25 cellular contexts compared by ENCODE assay signal in the genomic region with DNA sequence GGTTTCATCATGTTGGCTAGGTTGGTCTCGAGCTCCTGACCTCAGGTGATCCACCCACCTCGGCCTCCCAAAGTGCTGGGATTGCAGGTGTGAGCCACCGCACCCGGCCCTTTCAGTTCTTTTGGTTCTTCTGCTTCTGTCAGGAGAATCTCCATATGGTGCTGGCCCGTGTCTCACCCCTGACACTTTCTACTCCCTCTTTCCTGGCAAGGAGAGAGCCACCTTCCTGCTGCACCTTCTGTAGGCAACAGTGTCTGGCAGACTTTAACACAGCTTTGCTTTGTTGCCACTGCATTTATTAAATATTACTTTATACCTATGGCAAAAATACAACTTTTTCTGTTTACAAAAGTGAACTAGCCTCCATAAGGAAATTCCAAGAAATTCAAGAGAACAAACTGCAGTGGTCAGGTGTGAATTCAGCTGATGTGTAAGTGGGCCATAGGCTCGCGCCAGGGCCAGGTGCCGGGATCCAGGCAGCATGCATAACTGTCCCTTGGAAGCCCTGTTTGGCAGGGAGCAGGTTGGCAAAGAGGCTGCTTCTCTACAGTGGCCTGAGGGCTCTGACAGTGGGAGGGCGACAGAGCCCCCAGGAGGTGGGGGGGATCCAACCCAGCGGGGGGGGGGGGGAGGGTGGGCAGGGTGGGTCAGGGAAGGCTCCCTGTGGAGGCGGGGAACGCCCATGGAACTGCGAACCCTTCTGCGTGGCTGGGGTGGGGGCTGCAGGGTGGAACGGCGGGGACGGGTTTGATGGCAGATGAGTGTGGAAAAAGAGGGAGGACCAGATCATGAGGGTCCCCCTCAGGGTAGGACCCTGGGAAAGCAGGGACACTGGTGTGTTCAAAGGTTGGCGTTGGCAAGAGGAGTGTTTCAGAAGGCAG. TPM values are rescaled to one million over a fixed set of nuclear protein-coding genes. Genes with fewer than 3 reads are reported as not detected.
DNase-seq lines count a peak whose midpoint lies in the region; ATAC-seq and TF ChIP-seq lines count a peak whose summit lies in the region.
"Had no signal": no experiment of that assay in that cellular context is flagged by ENCODE, and none has a peak within 500 bp of the region (broad histone marks: within the 10 kb centered on the region; RNA-seq: fewer than 3 reads in every experiment).

No MANE protein-coding gene starts in this region.

- no peak overlapping the region for H3K18ac ChIP-seq in trophoblast cell (ENCODE audit: low read length)

- H3K27ac Mint-ChIP-seq in T-helper 2 cell treated with Interferon-gamma antibody and Interleukin-4, amounts not matched to agents 5 μg/mL and 100 μg/mL, for 36 hours = peak overlapping the region; percentile 37
- peak overlapping the region; percentile 69; the same call in 1 of the 2 replicates for H3K27ac Mint-ChIP-seq in WTC11
- H3K27ac Mint-ChIP-seq in effector memory CD8-positive, alpha-beta T cell = peak overlapping the region; percentile 47 to 78
- peak overlapping the region; percentile 16 for H3K27ac Mint-ChIP-seq in stimulated activated effector memory CD8-positive, alpha-beta T cell treated with anti-CD3 and anti-CD28 coated beads, Interleukin-12 subunit alpha, Interleukin-12 subunit beta, amount 100 ng/mL, for 72 hours
- H3K27ac Mint-ChIP-seq: activated CD4-positive, alpha-beta T cell treated with anti-CD3 and anti-CD28 coated beads for 36 hours had no signal

- H3K79me2 ChIP-seq in trophoblast cell (ENCODE audit: control insufficient read depth, insufficient read depth, low read length, poor library complexity) = no peaks in the 10 kb centered on the region
- H3K79me2 ChIP-seq: parathyroid adenoma had no signal

- no peak overlapping the region for H4K12ac ChIP-seq in trophoblast cell (ENCODE audit: low read depth, low read length)

- no peak overlapping the region for H3K4me2 ChIP-seq in trophoblast cell (ENCODE audit: low read length)
- H3K4me2 ChIP-seq: KMS-11 had no signal

- H3K9me3 Mint-ChIP-seq in T-helper 2 cell treated with Interferon-gamma antibody and Interleukin-4, amounts not matched to agents 5 μg/mL and 100 μg/mL, for 36 hours = no peaks in the 10 kb centered on the region
- no peaks in the 10 kb centered on the region for H3K9me3 Mint-ChIP-seq in WTC11
- H3K9me3 Mint-ChIP-seq in effector memory CD8-positive, alpha-beta T cell = no peaks in the 10 kb centered on the region
- no peaks in the 10 kb centered on the region for H3K9me3 Mint-ChIP-seq in stimulated activated effector memory CD8-positive, alpha-beta T cell treated with anti-CD3 and anti-CD28 coated beads, Interleukin-12 subunit alpha, Interleukin-12 subunit beta, amount 100 ng/mL, for 72 hours
- H3K9me3 Mint-ChIP-seq: CD8-positive, alpha-beta memory T cell had no signal

- H3K9me3 ChIP-seq in trophoblast cell (ENCODE audit: insufficient read depth, low read depth, low read length) (peaks cover 1% of the 10 kb centered on the region), testis (no peaks in the 10 kb centered on the region)
- H3K9me3 ChIP-seq: body of pancreas, stomach, tibial nerve had no signal

- TF ChIP-seq POLR2A in testis (IDR thresholded peaks at IDR 0.05) = no peak

- H3K27ac ChIP-seq in trophoblast cell (ENCODE audit: low read depth, low read length) (no peak overlapping the region), testis (no peak overlapping the region)
- H3K27ac ChIP-seq: 22Rv1, body of pancreas, KMS-11, parathyroid adenoma, stomach had no signal

- H3K36me3 Mint-ChIP-seq in T-helper 2 cell treated with Interferon-gamma antibody and Interleukin-4, amounts not matched to agents 5 μg/mL and 100 μg/mL, for 36 hours (ENCODE audit: low read depth) = peaks cover 37% of the 10 kb centered on the region
- H3K36me3 Mint-ChIP-seq in WTC11 = peaks cover 31% of the 10 kb centered on the region
- H3K36me3 Mint-ChIP-seq in effector memory CD8-positive, alpha-beta T cell (ENCODE audit: insufficient read depth) = peaks cover 54% of the 10 kb centered on the region
- H3K36me3 Mint-ChIP-seq in stimulated activated effector memory CD8-positive, alpha-beta T cell treated with anti-CD3 and anti-CD28 coated beads, Interleukin-12 subunit alpha, Interleukin-12 subunit beta, amount 100 ng/mL, for 72 hours = peaks cover 100% of the 10 kb centered on the region

- no peak overlapping the region for H3K9ac ChIP-seq in trophoblast cell (ENCODE audit: low read length)
- H3K9ac ChIP-seq: KMS-11, parathyroid adenoma had no signal

- no peak overlapping the region for H2BK5ac ChIP-seq in trophoblast cell (ENCODE audit: low read depth, low read length, poor library complexity)

- H2AK5ac ChIP-seq in trophoblast cell (ENCODE audit: low read length) = no peak overlapping the region

- no peaks in the 10 kb centered on the region for H3K79me1 ChIP-seq in trophoblast cell (ENCODE audit: low read length)

- no peak overlapping the region for H4K91ac ChIP-seq in trophoblast cell (ENCODE audit: low read depth, low read length)

- no peak overlapping the region for H2BK120ac ChIP-seq in trophoblast cell (ENCODE audit: insufficient read depth, low read length, poor library complexity)

- H2BK12ac ChIP-seq in trophoblast cell (ENCODE audit: low read length) = no peak overlapping the region

- H2AFZ ChIP-seq in trophoblast cell (ENCODE audit: insufficient read depth, low read length, poor library complexity) = no peak overlapping the region
- H2AFZ ChIP-seq: parathyroid adenoma had no signal

- H3K4ac ChIP-seq in trophoblast cell (ENCODE audit: low read depth, low read length) = no peak overlapping the region

- no CpG with 5 or more reads among the region's 18 CpGs for WGBS in trophoblast cell (ENCODE audit: extremely low coverage, insufficient coverage, insufficient read length)
- WGBS in testis, 2 donors = 90 to 92% methylated on average over 16 to 18 of the region's 18 CpGs

- no peak overlapping the region for H3K4me3 ChIP-seq in trophoblast cell (ENCODE audit: low read depth, low read length)
- no peak overlapping the region for H3K4me3 ChIP-seq in testis
- H3K4me3 ChIP-seq: body of pancreas, stomach, tibial nerve had no signal

- POLR2A ChIA-PET in WTC11 (lab: Charles Lee) = interaction anchor here (0.6 to 0.7 kb wide), 2 partner anchors 11 to 18 kb away, joined by 4 read pairs; no protein-coding TSS in a partner anchor

- no peaks in the 10 kb centered on the region for H3K27me3 Mint-ChIP-seq in T-helper 2 cell treated with Interferon-gamma antibody and Interleukin-4, amounts not matched to agents 5 μg/mL and 100 μg/mL, for 36 hours (ENCODE audit: low read depth)
- H3K27me3 Mint-ChIP-seq in WTC11 (ENCODE audit: low read depth) = no peaks in the 10 kb centered on the region
- no peaks in the 10 kb centered on the region for H3K27me3 Mint-ChIP-seq in effector memory CD8-positive, alpha-beta T cell
- H3K27me3 Mint-ChIP-seq: activated CD4-positive, alpha-beta T cell treated with anti-CD3 and anti-CD28 coated beads for 36 hours; CD8-positive, alpha-beta memory T cell had no signal

- no peak overlapping the region for H3K14ac ChIP-seq in trophoblast cell (ENCODE audit: low read length)

- H3K36me3 ChIP-seq in trophoblast cell (ENCODE audit: control insufficient read depth in 1 of 2, insufficient read depth in 2 of 2, low read length in 2 of 2) (peaks cover 38 to 51% of the 10 kb centered on the region in 2 experiments), testis (ENCODE audit: low read depth, missing control alignments) (no peaks in the 10 kb centered on the region)

- H3K4me3 Mint-ChIP-seq in T-helper 2 cell treated with Interferon-gamma antibody and Interleukin-4, amounts not matched to agents 5 μg/mL and 100 μg/mL, for 36 hours = no peak overlapping the region
- no peak overlapping the region for H3K4me3 Mint-ChIP-seq in WTC11
- H3K4me3 Mint-ChIP-seq in effector memory CD8-positive, alpha-beta T cell = no peak overlapping the region
- H3K4me3 Mint-ChIP-seq in stimulated activated effector memory CD8-positive, alpha-beta T cell treated with anti-CD3 and anti-CD28 coated beads, Interleukin-12 subunit alpha, Interleukin-12 subunit beta, amount 100 ng/mL, for 72 hours = no peak overlapping the region
- H3K4me3 Mint-ChIP-seq: activated CD4-positive, alpha-beta T cell treated with anti-CD3 and anti-CD28 coated beads for 36 hours; CD8-positive, alpha-beta memory T cell had no signal

- H4K8ac ChIP-seq in trophoblast cell (ENCODE audit: low read depth, low read length) = no peak overlapping the region

- H3K4me1 ChIP-seq in trophoblast cell (ENCODE audit: control insufficient read depth in 1 of 2, insufficient read depth in 2 of 2, low read length in 2 of 2) = no peaks in the 10 kb centered on the region
- peaks cover 3% of the 10 kb centered on the region for H3K4me1 ChIP-seq in testis
- H3K4me1 ChIP-seq: body of pancreas, parathyroid adenoma, tibial nerve had no signal

- H3K27me3 ChIP-seq in trophoblast cell (ENCODE audit: insufficient read depth, low read length) = no peaks in the 10 kb centered on the region
- no peaks in the 10 kb centered on the region for H3K27me3 ChIP-seq in testis
- H3K27me3 ChIP-seq: body of pancreas, stomach, tibial nerve had no signal

- no peaks in the 10 kb centered on the region for H3K4me1 Mint-ChIP-seq in T-helper 2 cell treated with Interferon-gamma antibody and Interleukin-4, amounts not matched to agents 5 μg/mL and 100 μg/mL, for 36 hours (ENCODE audit: low read depth)
- no peaks in the 10 kb centered on the region for H3K4me1 Mint-ChIP-seq in WTC11
- peaks cover 0 to 3% of the 10 kb centered on the region in 2 donors for H3K4me1 Mint-ChIP-seq in effector memory CD8-positive, alpha-beta T cell (ENCODE audit: low read depth in 2 of 2)
- peaks cover 8% of the 10 kb centered on the region for H3K4me1 Mint-ChIP-seq in stimulated activated effector memory CD8-positive, alpha-beta T cell treated with anti-CD3 and anti-CD28 coated beads, Interleukin-12 subunit alpha, Interleukin-12 subunit beta, amount 100 ng/mL, for 72 hours
- H3K4me1 Mint-ChIP-seq: activated CD4-positive, alpha-beta T cell treated with anti-CD3 and anti-CD28 coated beads for 36 hours; CD8-positive, alpha-beta memory T cell had no signal

- intact Hi-C loops in testis (cut with DNase I; ENCODE audit: low total_unique reads) = no loop called here

- CTCF ChIA-PET in WTC11 (lab: Charles Lee) = interaction anchor here (1.4 to 3.6 kb wide), 7 partner anchors 14 to 261 kb away, joined by 4 to 25 read pairs (median 7); no protein-coding TSS in a partner anchor

- ATAC-seq in WTC11 = no peak
- ATAC-seq in effector memory CD8-positive, alpha-beta T cell (replicated peaks) = no peak
- no peak for ATAC-seq in stimulated activated effector memory CD8-positive, alpha-beta T cell treated with anti-CD3 and anti-CD28 coated beads, Interleukin-12 subunit alpha, Interleukin-12 subunit beta, amount 100 ng/mL, for 72 hours
- ATAC-seq: activated CD4-positive, alpha-beta T cell treated with anti-CD3 and anti-CD28 coated beads for 36 hours; body of pancreas; Panc1; right cardiac atrium had no signal

- H3K23ac ChIP-seq in trophoblast cell (ENCODE audit: low read length) = no peak overlapping the region

- TF ChIP-seq CTCF in WTC11 (IDR thresholded peaks at IDR 0.05) = no peak
- TF ChIP-seq CTCF in testis (IDR thresholded peaks at IDR 0.05) = no peak

- no peak for DNase-seq in T-helper 2 cell treated with Interferon-gamma antibody and Interleukin-4, amounts not matched to agents 5 μg/mL and 100 μg/mL, for 36 hours (ENCODE audit: low spot score)
- DNase-seq in T-helper 2 cell (no peak), WTC11 (ENCODE audit: low spot score) (no peak), trophoblast cell (no peak), testis (no peak)
- DNase-seq in effector memory CD8-positive, alpha-beta T cell = no peak
- DNase-seq in stimulated activated effector memory CD8-positive, alpha-beta T cell treated with anti-CD3 and anti-CD28 coated beads, Interleukin-12 subunit alpha, Interleukin-12 subunit beta, amount 100 ng/mL, for 72 hours (ENCODE audit: low spot score in 2 of 2) = no peak
- no peak for DNase-seq in activated CD4-positive, alpha-beta T cell treated with anti-CD3 and anti-CD28 coated beads, Interleukin-2, amount 50 U/mL, for 1 hour
- DNase-seq: activated CD4-positive, alpha-beta T cell treated with anti-CD3 and anti-CD28 coated beads for 36 hours; body of pancreas; CD8-positive, alpha-beta memory T cell; effector memory CD4-positive, alpha-beta T cell; GF-D8; GOT3; NCI-H1436 treated with DMSO at 0.1 percent for 48 hours; NCI-H510A; right cardiac atrium; SIG-M5; stimulated activated CD4-positive, alpha-beta T cell treated with anti-CD3 and anti-CD28 coated beads, Interleukin-15, amount 100 ng/mL, for 24 hours; stomach had no signal

RNA-seq across cellular contexts. Expression of a gene that starts 21.1 kb away (rescaled TPM):
- total RNA-seq in WTC11 (2021) (20.4 to 31.8 TPM (median 31.1 TPM) in 3 replicates), testis (10 to 100 TPM; 44.3 to 45.6 TPM)
- 73.2 and 80.7 TPM in 2 replicates for polyA plus RNA-seq in trophoblast cell (2013)
- polyA plus RNA-seq in testis (ENCODE audit: insufficient read depth, low read depth, low replicate concordance) = 152 TPM

RNA-seq across cellular contexts. Expression of a gene that starts 51.0 kb away (rescaled TPM):
- total RNA-seq in WTC11 (2021) = 487 to 511 TPM (median 503 TPM) in 3 replicates
- polyA plus RNA-seq in trophoblast cell (2013) = 506 and 531 TPM in 2 replicates
- 100 to 1,000 TPM; 413 to 414 TPM for total RNA-seq in testis
- polyA plus RNA-seq in testis (ENCODE audit: insufficient read depth, low read depth, low replicate concordance) = 1,132 TPM

Comparison
In these comparisons a context has a peak if more than half of its experiments do, and no peak if none do; other contexts are left out.
1. H3K27ac Mint-ChIP-seq: peak in every context shown above with its lines; median percentile 69 in WTC11; 62 in effector memory CD8-positive, alpha-beta T cell; 37 in T-helper 2 cell treated with Interferon-gamma antibody and Interleukin-4, amounts not matched to agents 5 μg/mL and 100 μg/mL, for 36 hours; 16 in stimulated activated effector memory CD8-positive, alpha-beta T cell treated with anti-CD3 and anti-CD28 coated beads, Interleukin-12 subunit alpha, Interleukin-12 subunit beta, amount 100 ng/mL, for 72 hours.